ENCODE assay signal across 8 cellular contexts in the genomic region with DNA sequence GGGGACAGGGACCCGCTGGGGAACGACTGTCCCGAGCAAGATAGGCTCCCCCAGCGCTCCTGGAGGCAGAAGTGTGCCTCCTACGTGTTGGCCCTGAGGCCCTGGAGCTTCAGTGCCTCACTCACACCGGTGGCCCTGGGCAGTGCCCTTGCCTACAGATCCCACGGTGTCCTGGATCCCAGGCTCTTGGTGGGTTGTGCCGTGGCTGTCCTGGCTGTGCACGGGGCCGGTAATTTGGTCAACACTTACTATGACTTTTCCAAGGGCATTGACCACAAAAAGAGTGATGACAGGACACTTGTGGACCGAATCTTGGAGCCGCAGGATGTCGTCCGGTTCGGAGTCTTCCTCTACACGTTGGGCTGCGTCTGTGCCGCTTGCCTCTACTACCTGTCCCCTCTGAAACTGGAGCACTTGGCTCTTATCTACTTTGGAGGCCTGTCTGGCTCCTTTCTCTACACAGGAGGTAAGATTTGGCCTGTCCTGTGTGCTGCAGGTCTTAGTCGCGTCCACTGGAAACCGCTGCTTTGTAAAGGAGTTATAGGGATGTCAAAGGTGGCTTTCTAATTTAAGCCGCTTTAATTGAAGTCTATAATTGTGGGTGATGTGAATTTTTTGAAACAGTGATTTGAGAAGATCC. TPM values are rescaled to one million over a fixed set of nuclear protein-coding genes. Genes with fewer than 3 reads are reported as not detected.
A peak's percentile ranks its signal among the peaks of the same experiment; 100 is the strongest.
DNase-seq lines count a peak whose midpoint lies in the region; FAIRE-seq and TF ChIP-seq lines count a peak whose summit lies in the region.

No MANE protein-coding gene starts in this region.

- H3K9me3 ChIP-seq in SJSA1 (replicated peaks) (no peaks in the 10 kb centered on the region), endothelial cell of umbilical vein (replicated peaks; ENCODE audit: control insufficient read depth, insufficient read depth, low read length) (no peaks in the 10 kb centered on the region), neural progenitor cell (ENCODE audit: low read depth) (no peaks in the 10 kb centered on the region)

- no peak for TF ChIP-seq POLR2A in endothelial cell of umbilical vein (IDR thresholded peaks at IDR 0.05; ENCODE audit: low read depth, low read length)

- H3K9ac ChIP-seq in endothelial cell of umbilical vein (replicated peaks; ENCODE audit: extremely low read depth, insufficient read depth, low read length) (peak overlapping the region; percentile 97), neural progenitor cell (peak overlapping the region; percentile 86)

- CTCF ChIA-PET in endothelial cell of umbilical vein (lab: Charles Lee): interaction anchor here (1.8 kb wide), 2 partner anchors 8 to 236 kb away, joined by 8 to 14 read pairs; no protein-coding TSS in a partner anchor

- no peak for TF ChIP-seq CTCF in GM12865 (IDR thresholded peaks at IDR 0.05; ENCODE audit: insufficient read depth, low read depth, low read length, missing control alignments)
- no peak for TF ChIP-seq CTCF in HFFc6 (IDR thresholded peaks at IDR 0.05)
- no peak for TF ChIP-seq CTCF in endothelial cell of umbilical vein (IDR thresholded peaks at IDR 0.05; ENCODE audit: extremely low read depth in 1 of 2, insufficient read depth in 1 of 2, low read depth in 1 of 2, low read length in 2 of 2)
- no peak for TF ChIP-seq CTCF in neural progenitor cell (IDR thresholded peaks at IDR 0.05)

- peak overlapping the region; percentile 98 for H3K4me3 ChIP-seq in GM12865 (ENCODE audit: low read depth, low read length)
- peak overlapping the region; percentile 85 for H3K4me3 ChIP-seq in SJSA1
- peak overlapping the region; percentile 52 to 77 (median 66) for H3K4me3 ChIP-seq in endothelial cell of umbilical vein (replicated peaks in 1 of 3; ENCODE audit: insufficient read depth in 1 of 3, low read depth in 1 of 3, low read length in 3 of 3)
- peak overlapping the region; percentile 91 for H3K4me3 ChIP-seq in neural progenitor cell

- H3K27ac ChIP-seq in SJSA1: peak overlapping the region; percentile 63
- H3K27ac ChIP-seq in endothelial cell of umbilical vein (ENCODE audit: insufficient read depth, low read depth, low read length): peak overlapping the region; percentile 93
- no peak overlapping the region for H3K27ac ChIP-seq in neural progenitor cell

- POLR2A ChIA-PET in endothelial cell of umbilical vein (lab: Charles Lee): interaction anchor here (0.5 kb wide), 1 partner anchor 573 kb away, joined by 4 read pairs; no protein-coding TSS in a partner anchor

- DNase-seq in GM12865 (ENCODE audit: low read depth) (peak; percentile 41), HFFc6 (no peak), SJSA1 (ENCODE audit: low read depth in 1 of 2, low spot score in 2 of 2) (no peak), endothelial cell of umbilical vein (ENCODE audit: low read depth, low spot score) (no peak), neural progenitor cell (ENCODE audit: low spot score) (peak; percentile 31), NCI-H345 treated with DMSO at 0.1 percent for 48 hours (lab: John Stamatoyannopoulos, UW; ENCODE audit: unreplicated experiment) (no peak), KBM-7 (no peak), NCI-H2171 (lab: John Stamatoyannopoulos, UW) (no peak)

- peak overlapping the region; percentile 87 for H3K27ac Mint-ChIP-seq in HFFc6
- peak overlapping the region; percentile 47 for H3K27ac Mint-ChIP-seq in neural progenitor cell

- H3K36me3 Mint-ChIP-seq in HFFc6 (ENCODE audit: low read depth): peaks cover 17% of the 10 kb centered on the region; the same call in 1 of the 2 replicates
- H3K36me3 Mint-ChIP-seq in neural progenitor cell: peaks cover 4% of the 10 kb centered on the region

- peaks cover 8% of the 10 kb centered on the region for H3F3A ChIP-seq in neural progenitor cell (ENCODE audit: low read depth)

- H3K27me3 ChIP-seq in SJSA1 (replicated peaks) (no peaks in the 10 kb centered on the region), endothelial cell of umbilical vein (ENCODE audit: control insufficient read depth in 2 of 2, insufficient read depth in 2 of 2, low read length in 2 of 2) (no peaks in the 10 kb centered on the region), neural progenitor cell (no peaks in the 10 kb centered on the region)

- H3K4me1 Mint-ChIP-seq in HFFc6 (ENCODE audit: low read depth) (peaks cover 25% of the 10 kb centered on the region), neural progenitor cell (peaks cover 19% of the 10 kb centered on the region)

- H3K27me3 Mint-ChIP-seq in HFFc6 (ENCODE audit: insufficient read depth) (no peaks in the 10 kb centered on the region; the same call in 1 of the 2 replicates), neural progenitor cell (ENCODE audit: insufficient read depth, low read depth) (peaks cover 3% of the 10 kb centered on the region)

- intact Hi-C loops in endothelial cell of umbilical vein (cut with micrococcal nuclease): loop anchor here (1.0 to 10.0 kb wide), 3 partner anchors 11 to 531 kb away; a partner anchor contains a TSS

- H3K4me2 ChIP-seq in endothelial cell of umbilical vein (ENCODE audit: insufficient read depth, low read length) (peak overlapping the region; percentile 92), neural progenitor cell (peak overlapping the region; percentile 93)

- no peaks in the 10 kb centered on the region for H3K9me1 ChIP-seq in endothelial cell of umbilical vein (replicated peaks; ENCODE audit: control insufficient read depth, extremely low read depth, insufficient read depth, low read length)

- FAIRE-seq in endothelial cell of umbilical vein (lab: Jason Lieb, UNC): no peak

- dilution Hi-C loops in endothelial cell of umbilical vein (cut with MboI; ENCODE audit: extremely low pct_ligation_motif_present, low sequenced_read_pairs): no loop called here

- H4K20me1 ChIP-seq in endothelial cell of umbilical vein (replicated peaks; ENCODE audit: control insufficient read depth, extremely low read depth, insufficient read depth, low read length) (no peaks in the 10 kb centered on the region), neural progenitor cell (ENCODE audit: low read depth) (no peaks in the 10 kb centered on the region)

- H3K4me3 Mint-ChIP-seq in HFFc6: peak overlapping the region; percentile 92
- H3K4me3 Mint-ChIP-seq in neural progenitor cell: peak overlapping the region; percentile 94

- H3K79me2 ChIP-seq in endothelial cell of umbilical vein (ENCODE audit: control insufficient read depth, insufficient read depth, low read length) (peaks cover 17% of the 10 kb centered on the region), neural progenitor cell (ENCODE audit: low read depth) (peaks cover 49% of the 10 kb centered on the region)

- peak overlapping the region; percentile 95 for H2AFZ ChIP-seq in endothelial cell of umbilical vein (ENCODE audit: low read depth, low read length)
- peak overlapping the region; percentile 83 for H2AFZ ChIP-seq in neural progenitor cell (replicated peaks)

- H3K9me3 Mint-ChIP-seq in HFFc6: no peaks in the 10 kb centered on the region
- no peaks in the 10 kb centered on the region for H3K9me3 Mint-ChIP-seq in neural progenitor cell

- H3K4me1 ChIP-seq in SJSA1 (replicated peaks): peaks cover 16% of the 10 kb centered on the region; the same call in 1 of the 2 replicates
- H3K4me1 ChIP-seq in endothelial cell of umbilical vein (ENCODE audit: control insufficient read depth, extremely low read depth, insufficient read depth, low read length): peaks cover 13% of the 10 kb centered on the region
- peaks cover 13% of the 10 kb centered on the region for H3K4me1 ChIP-seq in neural progenitor cell

- H3K36me3 ChIP-seq in SJSA1 (peaks cover 17% of the 10 kb centered on the region), endothelial cell of umbilical vein (ENCODE audit: control insufficient read depth in 2 of 2, extremely low read depth in 1 of 2, insufficient read depth in 2 of 2, low read length in 2 of 2) (no peaks in the 10 kb centered on the region), neural progenitor cell (no peaks in the 10 kb centered on the region)

- in situ Hi-C loops in KBM-7 (cut with MboI; ENCODE audit: low pct_unique_long_range_greater_than_20kb, low sequenced_read_pairs): no loop called here

- BruUV-seq in endothelial cell of umbilical vein (replicated peaks; lab: Mats Ljungman, UMichigan): TSS peak; percentile 65

TF ChIP-seq in endothelial cell of umbilical vein, 7 proteins besides CTCF, POLR2A, EP300 and RAD21 (continues in another document):
- TF ChIP-seq POLR2AphosphoS5 (IDR thresholded peaks at IDR 0.05; ENCODE audit: insufficient read depth, low read depth, low read length): no peak
- TF ChIP-seq, protein P1, sequence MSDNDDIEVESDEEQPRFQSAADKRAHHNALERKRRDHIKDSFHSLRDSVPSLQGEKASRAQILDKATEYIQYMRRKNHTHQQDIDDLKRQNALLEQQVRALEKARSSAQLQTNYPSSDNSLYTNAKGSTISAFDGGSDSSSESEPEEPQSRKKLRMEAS (IDR thresholded peaks at IDR 0.05; ENCODE audit: insufficient read depth, insufficient read length): no peak
- TF ChIP-seq EZH2 (IDR thresholded peaks at IDR 0.05; ENCODE audit: borderline replicate concordance, low read depth, low read length, severe bottlenecking): no peak

RNA-seq across cellular contexts. Expression of a gene that starts 0.7 kb away (rescaled TPM):
- 10 to 100 TPM; 12.8 to 18.3 (median 13.8) TPM for total RNA-seq in HFFc6 (2021; fragmentation: NEBNext Ultra II Directional; extraction: Animal tissue kit (Norgen Biotek cat#: 25700))
- 8.2 and 12.3 TPM in 2 replicates for total RNA-seq in SJSA1 (2014; rRNA removed; shearing (Covaris generic))
- 12.7 and 13.0 TPM in 2 replicates for total RNA-seq in endothelial cell of umbilical vein
- 17.8 and 20.5 TPM in 2 replicates for polyA plus RNA-seq in endothelial cell of umbilical vein
- 13.1 and 13.6 TPM in 2 replicates for polyA plus RNA-seq in endothelial cell of umbilical vein (2011; cell fraction: cytosol; rRNA removed)
- polyA plus RNA-seq in endothelial cell of umbilical vein (2011; cell fraction: nucleus; rRNA removed): 6.4 and 7.2 TPM in 2 replicates
- 7.6 and 9.8 TPM in 2 replicates for polyA plus RNA-seq in endothelial cell of umbilical vein (2012)
- polyA minus RNA-seq in endothelial cell of umbilical vein: 33.6 and 35.1 TPM in 2 replicates
- polyA minus RNA-seq in endothelial cell of umbilical vein (2011; cell fraction: cytosol; rRNA and poly(A)+ RNA removed): 20.0 TPM
- 12.9 and 13.5 TPM in 2 replicates for polyA minus RNA-seq in endothelial cell of umbilical vein (2011; cell fraction: nucleus; rRNA and poly(A)+ RNA removed)
- total RNA-seq in neural progenitor cell (ENCODE audit: low replicate concordance): 11.0 and 17.7 TPM in 2 replicates

RNA-seq across cellular contexts. Expression of a gene that starts 11.4 kb away (rescaled TPM):
- 10 to 100 TPM; 36.6 to 41.2 (median 38.2) TPM for total RNA-seq in HFFc6 (2021; fragmentation: NEBNext Ultra II Directional; extraction: Animal tissue kit (Norgen Biotek cat#: 25700))
- total RNA-seq in SJSA1 (2014; rRNA removed; shearing (Covaris generic)): 40.4 and 51.2 TPM in 2 replicates
- total RNA-seq in endothelial cell of umbilical vein (50.4 and 53.1 TPM in 2 replicates), neural progenitor cell (ENCODE audit: low replicate concordance) (55.8 and 69.1 TPM in 2 replicates)
- polyA plus RNA-seq in endothelial cell of umbilical vein: 30.2 and 33.5 TPM in 2 replicates
- 30.5 and 34.4 TPM in 2 replicates for polyA plus RNA-seq in endothelial cell of umbilical vein (2011; cell fraction: cytosol; rRNA removed)
- polyA plus RNA-seq in endothelial cell of umbilical vein (2011; cell fraction: nucleus; rRNA removed): 145 and 152 TPM in 2 replicates
- 33.3 and 43.0 TPM in 2 replicates for polyA plus RNA-seq in endothelial cell of umbilical vein (2012)
- polyA minus RNA-seq in endothelial cell of umbilical vein: 108 and 121 TPM in 2 replicates
- 39.1 TPM for polyA minus RNA-seq in endothelial cell of umbilical vein (2011; cell fraction: cytosol; rRNA and poly(A)+ RNA removed)
- 69.5 and 107 TPM in 2 replicates for polyA minus RNA-seq in endothelial cell of umbilical vein (2011; cell fraction: nucleus; rRNA and poly(A)+ RNA removed)

Comparison
In these comparisons a context has a peak if more than half of its experiments do, and no peak if none do; other contexts are left out.
1. DNase-seq: peak in GM12865 (single experiment) and neural progenitor cell (single experiment); none in HFFc6 (single experiment), SJSA1 (0 of 2), endothelial cell of umbilical vein (single experiment), NCI-H345 treated with DMSO at 0.1 percent for 48 hours (single experiment), KBM-7 (single experiment) and NCI-H2171 (single experiment).
2. Peak in every context shown above with its lines, with median percentiles within 50 percentile points of each other: H3K4me3 ChIP-seq.